In the genomic region with DNA sequence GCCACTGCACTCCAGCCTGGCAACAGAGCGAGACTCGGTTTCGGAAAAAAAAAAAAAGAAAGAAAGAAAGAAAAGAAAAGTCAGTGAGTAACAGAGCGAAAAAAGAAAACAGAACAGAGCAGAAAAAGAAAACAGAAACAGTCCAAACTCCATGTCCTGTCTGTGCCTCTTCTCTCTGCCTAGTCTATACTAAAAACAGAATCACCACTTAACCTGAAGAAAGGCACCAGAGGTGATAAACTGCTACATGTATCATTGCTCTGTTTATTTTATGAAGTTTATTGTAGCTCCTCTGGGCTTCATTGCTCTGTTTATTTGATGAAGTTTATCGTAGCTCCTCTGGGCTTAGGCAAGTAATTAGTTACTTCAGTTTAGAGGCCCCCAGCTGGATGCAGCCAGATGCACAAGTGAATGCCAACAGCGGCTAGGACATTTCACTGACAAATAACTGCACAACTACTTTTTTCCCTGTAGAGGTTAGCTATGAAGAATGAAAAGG, we compare ENCODE assay signal across 1 cellular context.
TF ChIP-seq lines count a peak whose summit lies in the region.

No MANE protein-coding gene starts in this region.

TF ChIP-seq in HEK293, 187 proteins besides CTCF, POLR2A, EP300 and RAD21 (continued from another document):
- TF ChIP-seq ZSCAN23 (tag by site-specific recombination; IDR thresholded peaks at IDR 0.05) (no peak), ZNF658 (tag by site-specific recombination; IDR thresholded peaks at IDR 0.05) (no peak), ZBTB7A (tag by site-specific recombination; IDR thresholded peaks at IDR 0.05; ENCODE audit: low read depth) (no peak), ZNF366 (tag by site-specific recombination; conservative IDR thresholded peaks at IDR 0.05) (0 out of 2 replicates have a peak, but pooled peaks have one; percentile 29), ZNF155 (tag by site-specific recombination; IDR thresholded peaks at IDR 0.05) (no peak), ZNF704 (tag by site-specific recombination; IDR thresholded peaks at IDR 0.05) (no peak), ZBTB6 (tag by site-specific recombination; IDR thresholded peaks at IDR 0.05) (no peak; the same call in 1 of the 2 replicates), ZNF654 (tag by site-specific recombination; IDR thresholded peaks at IDR 0.05; ENCODE audit: low read depth) (no peak), ZIC2 (tag by site-specific recombination; IDR thresholded peaks at IDR 0.05) (0 out of 2 replicates have a peak, but pooled peaks have one; percentile 25), ZNF747 (tag by site-specific recombination; IDR thresholded peaks at IDR 0.05) (no peak), ZNF18 (tag by site-specific recombination; IDR thresholded peaks at IDR 0.05) (no peak), BCL11B (tag by site-specific recombination; IDR thresholded peaks at IDR 0.05; ENCODE audit: low read depth) (no peak), ZNF621 (tag by site-specific recombination; IDR thresholded peaks at IDR 0.05) (no peak), ZNF830 (tag by site-specific recombination; IDR thresholded peaks at IDR 0.05; ENCODE audit: low read depth) (no peak), ZNF560 (tag by site-specific recombination; IDR thresholded peaks at IDR 0.05; ENCODE audit: borderline replicate concordance) (no peak), ZNF398 (tag by site-specific recombination; IDR thresholded peaks at IDR 0.05) (no peak), ZNF677 (tag by site-specific recombination; IDR thresholded peaks at IDR 0.05) (no peak), HOXA7 (CRISPR knock-in tag; IDR thresholded peaks at IDR 0.05; ENCODE audit: borderline replicate concordance) (no peak), ZNF169 (tag by site-specific recombination; IDR thresholded peaks at IDR 0.05) (no peak), GFI1B (tag by site-specific recombination; IDR thresholded peaks at IDR 0.05) (no peak), ZNF132 (tag by site-specific recombination; IDR thresholded peaks at IDR 0.05; ENCODE audit: borderline replicate concordance) (no peak), REPIN1 (tag by site-specific recombination; IDR thresholded peaks at IDR 0.05; ENCODE audit: low read depth) (no peak), ZNF133 (tag by site-specific recombination; IDR thresholded peaks at IDR 0.05) (no peak), ZNF112 (tag by site-specific recombination; IDR thresholded peaks at IDR 0.05) (no peak), ZBTB8A (tag by site-specific recombination; IDR thresholded peaks at IDR 0.05) (peak; percentile 51), SP7 (tag by site-specific recombination; IDR thresholded peaks at IDR 0.05) (no peak), ZNF10 (tag by site-specific recombination; IDR thresholded peaks at IDR 0.05) (no peak), FEZF1 (tag by site-specific recombination; IDR thresholded peaks at IDR 0.05) (peak; percentile 94), ZNF16 (tag by site-specific recombination; IDR thresholded peaks at IDR 0.05; ENCODE audit: low read depth) (no peak)
- TF ChIP-seq, protein P1, sequence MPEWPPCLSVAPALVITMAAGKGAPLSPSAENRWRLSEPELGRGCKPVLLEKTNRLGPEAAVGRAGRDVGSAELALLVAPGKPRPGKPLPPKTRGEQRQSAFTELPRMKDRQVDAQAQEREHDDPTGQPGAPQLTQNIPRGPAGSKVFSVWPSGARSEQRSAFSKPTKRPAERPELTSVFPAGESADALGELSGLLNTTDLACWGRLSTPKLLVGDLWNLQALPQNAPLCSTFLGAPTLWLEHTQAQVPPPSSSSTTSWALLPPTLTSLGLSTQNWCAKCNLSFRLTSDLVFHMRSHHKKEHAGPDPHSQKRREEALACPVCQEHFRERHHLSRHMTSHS (tag by site-specific recombination; IDR thresholded peaks at IDR 0.05), result no peak
- TF ChIP-seq, protein P2, sequence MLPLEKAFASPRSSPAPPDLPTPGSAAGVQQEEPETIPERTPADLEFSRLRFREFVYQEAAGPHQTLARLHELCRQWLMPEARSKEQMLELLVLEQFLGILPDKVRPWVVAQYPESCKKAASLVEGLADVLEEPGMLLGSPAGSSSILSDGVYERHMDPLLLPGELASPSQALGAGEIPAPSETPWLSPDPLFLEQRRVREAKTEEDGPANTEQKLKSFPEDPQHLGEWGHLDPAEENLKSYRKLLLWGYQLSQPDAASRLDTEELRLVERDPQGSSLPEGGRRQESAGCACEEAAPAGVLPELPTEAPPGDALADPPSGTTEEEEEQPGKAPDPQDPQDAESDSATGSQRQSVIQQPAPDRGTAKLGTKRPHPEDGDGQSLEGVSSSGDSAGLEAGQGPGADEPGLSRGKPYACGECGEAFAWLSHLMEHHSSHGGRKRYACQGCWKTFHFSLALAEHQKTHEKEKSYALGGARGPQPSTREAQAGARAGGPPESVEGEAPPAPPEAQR (tag by site-specific recombination; IDR thresholded peaks at IDR 0.05), result no peak
- TF ChIP-seq, protein P3, sequence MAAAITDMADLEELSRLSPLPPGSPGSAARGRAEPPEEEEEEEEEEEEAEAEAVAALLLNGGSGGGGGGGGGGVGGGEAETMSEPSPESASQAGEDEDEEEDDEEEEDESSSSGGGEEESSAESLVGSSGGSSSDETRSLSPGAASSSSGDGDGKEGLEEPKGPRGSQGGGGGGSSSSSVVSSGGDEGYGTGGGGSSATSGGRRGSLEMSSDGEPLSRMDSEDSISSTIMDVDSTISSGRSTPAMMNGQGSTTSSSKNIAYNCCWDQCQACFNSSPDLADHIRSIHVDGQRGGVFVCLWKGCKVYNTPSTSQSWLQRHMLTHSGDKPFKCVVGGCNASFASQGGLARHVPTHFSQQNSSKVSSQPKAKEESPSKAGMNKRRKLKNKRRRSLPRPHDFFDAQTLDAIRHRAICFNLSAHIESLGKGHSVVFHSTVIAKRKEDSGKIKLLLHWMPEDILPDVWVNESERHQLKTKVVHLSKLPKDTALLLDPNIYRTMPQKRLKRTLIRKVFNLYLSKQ (tag by site-specific recombination; IDR thresholded peaks at IDR 0.05; ENCODE audit: borderline replicate concordance), result no peak
